11 cellular contexts compared by ENCODE assay signal in the genomic region with DNA sequence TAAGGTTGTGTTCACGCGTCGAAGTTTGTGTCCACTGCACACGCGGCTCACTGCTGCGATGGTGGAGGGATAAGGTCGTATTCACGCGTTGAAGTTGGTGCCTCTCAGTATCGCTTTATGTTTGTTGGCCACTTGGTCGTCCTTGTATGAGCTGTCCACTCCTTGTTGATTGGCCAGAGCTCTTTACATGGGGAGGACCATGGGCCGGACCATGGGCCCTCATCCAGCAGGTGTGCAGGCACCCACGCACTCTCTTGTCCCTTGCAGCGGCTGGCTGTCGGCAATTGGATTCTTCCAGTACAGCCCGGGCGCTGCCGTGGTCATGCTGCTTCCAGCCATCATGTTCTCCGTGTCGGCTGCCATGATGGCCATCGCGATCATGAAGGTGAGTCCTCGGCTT.
"Had no signal": no experiment of that assay in that cellular context is flagged by ENCODE, and none has a peak within 500 bp of the region (broad histone marks: within the 10 kb centered on the region; RNA-seq: fewer than 3 reads in every experiment).

No MANE protein-coding gene starts in this region.

- H3K27me3 ChIP-seq: gastroesophageal sphincter had no signal

- H3K4me1 Mint-ChIP-seq: nephron progenitor cell had no signal

- H3K27me3 Mint-ChIP-seq: stimulated activated naive CD8-positive, alpha-beta T cell treated with anti-CD3 and anti-CD28 coated beads, Interleukin-15, amount 100 ng/mL, for 72 hours had no signal

- H3K27ac ChIP-seq: gastroesophageal sphincter, left ventricle myocardium inferior, thoracic aorta had no signal

- H3K27ac Mint-ChIP-seq: nephron progenitor cell had no signal

- H3K4me3 Mint-ChIP-seq: nephron progenitor cell; stimulated activated naive CD8-positive, alpha-beta T cell treated with anti-CD3 and anti-CD28 coated beads, Interleukin-15, amount 100 ng/mL, for 72 hours had no signal

- H3K4me3 ChIP-seq: coronary artery, gastroesophageal sphincter, left ventricle myocardium inferior, thoracic aorta had no signal

- DNase-seq: effector CD8-positive, alpha-beta T cell; islet precursor cell; left ventricle myocardium inferior; nephron progenitor cell; stimulated activated CD4-positive, alpha-beta T cell treated with anti-CD3 and anti-CD28 coated beads, Interleukin-2, amount 100 ng/mL, for 48 hours; stimulated activated naive CD8-positive, alpha-beta T cell treated with anti-CD3 and anti-CD28 coated beads, Interleukin-15, amount 100 ng/mL, for 72 hours; T-helper 9 cell had no signal

- H3K4me1 ChIP-seq: gastroesophageal sphincter, left ventricle myocardium inferior had no signal

- H3K9me3 Mint-ChIP-seq: activated T-cell treated with anti-CD3 and anti-CD28 coated beads, Interleukin-2, amount 50 U/mL, for 72 hours; stimulated activated naive CD8-positive, alpha-beta T cell treated with anti-CD3 and anti-CD28 coated beads, Interleukin-15, amount 100 ng/mL, for 72 hours had no signal

- H3K9me3 ChIP-seq: gastroesophageal sphincter, left ventricle myocardium inferior, thoracic aorta had no signal
